ENCODE assay signal across 1 cellular context in genomic region chr11:65961267-65962135, GRCh38.
TF ChIP-seq lines count a peak whose summit lies in the region.

Gene SART1 (plus strand): TSS chr11:65961734. CDS start chr11:65961781, 47 bp downstream.

TF ChIP-seq in K562, 482 proteins besides CTCF, POLR2A, EP300 and RAD21 (continued from another document):
- TF ChIP-seq ZNF175 (CRISPR knock-in tag; IDR thresholded peaks at IDR 0.05; ENCODE audit: low read depth) (0 out of 2 replicates have a peak, but pooled peaks have one; percentile 35), USF2 (CRISPR knock-in tag; IDR thresholded peaks at IDR 0.05) (no peak), GTF2F1 (IDR thresholded peaks at IDR 0.05; ENCODE audit: low read depth, low read length) (no peak), ZNF12 (CRISPR knock-in tag; IDR thresholded peaks at IDR 0.05) (no peak; the same call in 1 of the 2 replicates), SAP30 (IDR thresholded peaks at IDR 0.05; ENCODE audit: borderline replicate concordance, insufficient read depth, low read depth, low read length, poor library complexity, severe bottlenecking) (peak; percentile 94), ZNF668 (CRISPR knock-in tag; IDR thresholded peaks at IDR 0.05) (no peak), STAT5A (IDR thresholded peaks at IDR 0.05; ENCODE audit: borderline replicate concordance, low read length) (no peak), NUFIP1 (IDR thresholded peaks at IDR 0.05; ENCODE audit: partially characterized antibody) (no peak), ETV6 (IDR thresholded peaks at IDR 0.05; ENCODE audit: borderline replicate concordance in 1 of 2, low read depth in 2 of 2, low read length in 1 of 2) (no peak), ETV6 (CRISPR knock-in tag; IDR thresholded peaks at IDR 0.05; ENCODE audit: borderline replicate concordance) (no peak), RFX5 (IDR thresholded peaks at IDR 0.05; ENCODE audit: low read depth, low read length) (no peak; the same call in 1 of the 2 replicates), HNRNPH1 (optimal IDR thresholded peaks at IDR 0.05; ENCODE audit: low read depth, low read length) (no peak)
- TF ChIP-seq, protein P1, sequence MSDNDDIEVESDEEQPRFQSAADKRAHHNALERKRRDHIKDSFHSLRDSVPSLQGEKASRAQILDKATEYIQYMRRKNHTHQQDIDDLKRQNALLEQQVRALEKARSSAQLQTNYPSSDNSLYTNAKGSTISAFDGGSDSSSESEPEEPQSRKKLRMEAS (CRISPR knock-in tag; IDR thresholded peaks at IDR 0.05), result peak; percentile 40; the same call in 1 of the 2 replicates
- TF ChIP-seq, protein P2, sequence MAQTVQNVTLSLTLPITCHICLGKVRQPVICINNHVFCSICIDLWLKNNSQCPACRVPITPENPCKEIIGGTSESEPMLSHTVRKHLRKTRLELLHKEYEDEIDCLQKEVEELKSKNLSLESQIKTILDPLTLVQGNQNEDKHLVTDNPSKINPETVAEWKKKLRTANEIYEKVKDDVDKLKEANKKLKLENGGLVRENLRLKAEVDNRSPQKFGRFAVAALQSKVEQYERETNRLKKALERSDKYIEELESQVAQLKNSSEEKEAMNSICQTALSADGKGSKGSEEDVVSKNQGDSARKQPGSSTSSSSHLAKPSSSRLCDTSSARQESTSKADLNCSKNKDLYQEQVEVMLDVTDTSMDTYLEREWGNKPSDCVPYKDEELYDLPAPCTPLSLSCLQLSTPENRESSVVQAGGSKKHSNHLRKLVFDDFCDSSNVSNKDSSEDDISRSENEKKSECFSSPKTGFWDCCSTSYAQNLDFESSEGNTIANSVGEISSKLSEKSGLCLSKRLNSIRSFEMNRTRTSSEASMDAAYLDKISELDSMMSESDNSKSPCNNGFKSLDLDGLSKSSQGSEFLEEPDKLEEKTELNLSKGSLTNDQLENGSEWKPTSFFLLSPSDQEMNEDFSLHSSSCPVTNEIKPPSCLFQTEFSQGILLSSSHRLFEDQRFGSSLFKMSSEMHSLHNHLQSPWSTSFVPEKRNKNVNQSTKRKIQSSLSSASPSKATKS (CRISPR knock-in tag; IDR thresholded peaks at IDR 0.05), result no peak
